15 cellular contexts compared by ENCODE assay signal in the genomic region with DNA sequence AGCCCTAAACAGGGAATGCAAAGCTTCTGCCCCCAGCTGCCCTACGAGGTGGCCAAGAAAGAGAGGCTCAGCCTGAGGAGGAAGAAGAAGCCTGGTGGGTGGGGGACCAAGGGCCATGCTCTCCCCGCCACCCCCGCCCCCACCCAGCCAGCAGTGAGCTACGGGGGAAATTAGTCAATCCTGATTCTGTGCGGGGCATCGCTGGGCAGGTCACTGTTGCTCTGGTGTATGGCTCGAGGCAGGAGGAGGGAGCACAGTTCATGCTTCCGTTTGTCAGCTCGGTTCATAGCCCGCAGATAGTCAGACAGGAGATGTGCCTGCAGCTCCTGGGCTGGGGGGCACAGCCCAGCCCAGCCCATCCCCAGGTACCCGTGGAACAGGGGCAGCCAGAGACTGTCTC. TPM values are rescaled to one million over a fixed set of nuclear protein-coding genes. Genes with fewer than 3 reads are reported as not detected.
"Had no signal": no experiment of that assay in that cellular context is flagged by ENCODE, and none has a peak within 500 bp of the region (broad histone marks: within the 10 kb centered on the region; RNA-seq: fewer than 3 reads in every experiment).

No MANE protein-coding gene starts in this region.

- H3K4me3 ChIP-seq: dorsolateral prefrontal cortex, hepatocyte, left lung, ovary, tibial nerve had no signal

- H3K27me3 ChIP-seq: dorsolateral prefrontal cortex, hepatocyte, left lung, ovary, tibial nerve had no signal

- H3K4me3 Mint-ChIP-seq: activated CD4-positive, alpha-beta T cell treated with anti-CD3 and anti-CD28 coated beads, Interleukin-2, amount 10 ng/mL, durations not matched to agents 7 days and 5 days; activated naive CD4-positive, alpha-beta T cell treated with anti-CD3 and anti-CD28 coated beads for 36 hours; activated naive CD8-positive, alpha-beta T cell treated with anti-CD3 and anti-CD28 coated beads, Interleukin-2, amount 50 U/mL, for 24 hours; activated T-helper 1 cell treated with anti-CD3 and anti-CD28 coated beads, Interleukin-12 subunit alpha, Interleukin-12 subunit beta, Interleukin-2, Interleukin-4 antibody, amounts not matched to agents 30 ng/mL and 10 ng/mL and 1 ng/mL, durations not matched to agents 14 hours and 24 hours and 36 hours; stimulated activated effector memory CD8-positive, alpha-beta T cell treated with anti-CD3 and anti-CD28 coated beads, Interleukin-12 subunit alpha, Interleukin-12 subunit beta, amount 100 ng/mL, for 72 hours; T-helper 2 cell treated with Interferon-gamma antibody and Interleukin-4, amounts not matched to agents 5 μg/mL and 100 μg/mL, for 36 hours had no signal

- H3K4me2 ChIP-seq: hepatocyte had no signal

- H3K36me3 Mint-ChIP-seq: stimulated activated effector memory CD8-positive, alpha-beta T cell treated with anti-CD3 and anti-CD28 coated beads, Interleukin-12 subunit alpha, Interleukin-12 subunit beta, amount 100 ng/mL, for 72 hours had no signal

- H2AFZ ChIP-seq: hepatocyte had no signal

- H3K36me3 ChIP-seq: left lung, ovary, tibial nerve had no signal

- H3K27me3 Mint-ChIP-seq: activated CD4-positive, alpha-beta T cell treated with anti-CD3 and anti-CD28 coated beads, Interleukin-2, amount 10 ng/mL, durations not matched to agents 7 days and 5 days had no signal

- H3K27ac Mint-ChIP-seq: activated CD4-positive, alpha-beta T cell treated with anti-CD3 and anti-CD28 coated beads, Interleukin-2, amount 10 ng/mL, durations not matched to agents 7 days and 5 days; activated naive CD4-positive, alpha-beta T cell treated with anti-CD3 and anti-CD28 coated beads for 36 hours; activated naive CD8-positive, alpha-beta T cell treated with anti-CD3 and anti-CD28 coated beads, Interleukin-2, amount 50 U/mL, for 24 hours; activated T-helper 1 cell treated with anti-CD3 and anti-CD28 coated beads, Interleukin-12 subunit alpha, Interleukin-12 subunit beta, Interleukin-2, Interleukin-4 antibody, amounts not matched to agents 30 ng/mL and 10 ng/mL and 1 ng/mL, durations not matched to agents 14 hours and 24 hours and 36 hours; stimulated activated effector memory CD8-positive, alpha-beta T cell treated with anti-CD3 and anti-CD28 coated beads, Interleukin-12 subunit alpha, Interleukin-12 subunit beta, amount 100 ng/mL, for 72 hours; T-helper 2 cell treated with Interferon-gamma antibody and Interleukin-4, amounts not matched to agents 5 μg/mL and 100 μg/mL, for 36 hours had no signal

- DNase-seq: activated CD4-positive, alpha-beta T cell treated with anti-CD3 and anti-CD28 coated beads, Interleukin-2, amount 10 ng/mL, durations not matched to agents 7 days and 5 days; activated naive CD4-positive, alpha-beta T cell treated with anti-CD3 and anti-CD28 coated beads for 36 hours; activated naive CD8-positive, alpha-beta T cell treated with anti-CD3 and anti-CD28 coated beads, Interleukin-2, amount 50 U/mL, for 24 hours; erythroblast; stimulated activated CD4-positive, alpha-beta T cell treated with anti-CD3 and anti-CD28 coated beads, Interleukin-12 subunit alpha, Interleukin-12 subunit beta, amount 100 ng/mL, for 4 hours; stimulated activated CD4-positive, alpha-beta T cell treated with anti-CD3 and anti-CD28 coated beads, Interleukin-2, amount 100 ng/mL, for 24 hours had no signal

- H3K9me3 Mint-ChIP-seq: activated CD4-positive, alpha-beta T cell treated with anti-CD3 and anti-CD28 coated beads, Interleukin-2, amount 10 ng/mL, durations not matched to agents 7 days and 5 days; activated naive CD4-positive, alpha-beta T cell treated with anti-CD3 and anti-CD28 coated beads for 36 hours; activated naive CD8-positive, alpha-beta T cell treated with anti-CD3 and anti-CD28 coated beads, Interleukin-2, amount 50 U/mL, for 24 hours; activated T-helper 1 cell treated with anti-CD3 and anti-CD28 coated beads, Interleukin-12 subunit alpha, Interleukin-12 subunit beta, Interleukin-2, Interleukin-4 antibody, amounts not matched to agents 30 ng/mL and 10 ng/mL and 1 ng/mL, durations not matched to agents 14 hours and 24 hours and 36 hours; stimulated activated effector memory CD8-positive, alpha-beta T cell treated with anti-CD3 and anti-CD28 coated beads, Interleukin-12 subunit alpha, Interleukin-12 subunit beta, amount 100 ng/mL, for 72 hours; T-helper 2 cell treated with Interferon-gamma antibody and Interleukin-4, amounts not matched to agents 5 μg/mL and 100 μg/mL, for 36 hours had no signal

- H3K27ac ChIP-seq: hepatocyte, left lung, ovary had no signal

- H3K9me3 ChIP-seq: left lung, ovary, tibial nerve had no signal

- H3K4me1 ChIP-seq: left lung had no signal

- ATAC-seq: activated naive CD8-positive, alpha-beta T cell treated with anti-CD3 and anti-CD28 coated beads, Interleukin-2, amount 50 U/mL, for 24 hours; left lung; stimulated activated effector memory CD8-positive, alpha-beta T cell treated with anti-CD3 and anti-CD28 coated beads, Interleukin-12 subunit alpha, Interleukin-12 subunit beta, amount 100 ng/mL, for 72 hours had no signal

RNA-seq across cellular contexts. Expression of a gene that starts 17.1 kb away (rescaled TPM):
- total RNA-seq: pulmonary artery endothelial cell had no signal
